In the genomic region with DNA sequence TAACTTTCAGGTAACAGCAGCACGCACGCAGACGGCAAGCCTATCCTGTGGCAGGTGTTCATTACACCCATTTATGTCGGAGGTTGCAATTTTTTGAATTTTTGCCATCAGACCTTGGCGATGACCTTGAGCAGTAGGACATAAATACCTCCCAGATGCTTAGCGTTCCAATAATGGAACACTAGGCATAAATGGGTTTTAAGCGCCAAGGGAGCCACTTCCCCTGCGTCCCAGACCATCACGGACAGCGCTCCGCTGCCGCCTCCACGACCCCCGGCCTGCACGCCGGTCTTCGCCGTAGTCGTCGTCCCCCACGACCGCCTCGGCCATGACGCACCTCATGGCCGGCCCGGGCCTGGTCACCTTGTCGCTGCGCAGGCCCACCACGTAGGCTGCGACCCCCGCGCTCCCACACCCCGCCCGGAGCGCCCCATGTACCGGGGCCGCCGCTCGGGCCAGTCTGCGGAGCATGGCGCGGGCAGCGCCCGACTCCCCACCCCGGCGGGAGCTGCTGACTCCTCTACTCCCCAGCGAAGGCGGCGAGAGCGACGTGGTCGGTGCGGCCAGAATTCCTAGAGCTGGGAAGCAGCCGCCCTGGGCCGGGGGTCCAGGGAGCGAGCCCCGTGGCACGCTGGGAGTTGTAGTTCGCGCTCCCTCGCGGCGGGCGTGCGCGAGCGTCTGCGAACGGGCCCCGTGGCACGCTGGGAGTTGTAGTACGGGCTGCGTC, we compare ENCODE assay signal across 9 cellular contexts. TPM values are rescaled to one million over a fixed set of nuclear protein-coding genes. Genes with fewer than 3 reads are reported as not detected.
A peak's percentile ranks its signal among the peaks of the same experiment; 100 is the strongest.
DNase-seq lines count a peak whose midpoint lies in the region; TF ChIP-seq lines count a peak whose summit lies in the region.
"Had no signal": no experiment of that assay in that cellular context is flagged by ENCODE, and none has a peak within 500 bp of the region (broad histone marks: within the 10 kb centered on the region; RNA-seq: fewer than 3 reads in every experiment).

No MANE protein-coding gene starts in this region.

- H2AFZ ChIP-seq in GM23248: peak overlapping the region; percentile 96

- H3K9me3 ChIP-seq in CD4-positive, alpha-beta memory T cell (ENCODE audit: control insufficient read depth in 1 of 2, low read length in 2 of 2): no peaks in the 10 kb centered on the region
- H3K9me3 ChIP-seq in GM23248 (ENCODE audit: low read depth) (no peaks in the 10 kb centered on the region), left ventricle myocardium inferior (replicated peaks) (no peaks in the 10 kb centered on the region), transverse colon (no peaks in the 10 kb centered on the region)

- peak overlapping the region; percentile 73 for H3K4me2 ChIP-seq in GM23248 (ENCODE audit: unreplicated experiment)

- H3K9me2 ChIP-seq in GM23248 (ENCODE audit: insufficient read depth): no peaks in the 10 kb centered on the region

- H3K36me3 ChIP-seq in CD4-positive, alpha-beta memory T cell (ENCODE audit: insufficient read depth, low read length): no peaks in the 10 kb centered on the region
- no peaks in the 10 kb centered on the region for H3K36me3 ChIP-seq in GM23248 (ENCODE audit: low read depth)
- H3K36me3 ChIP-seq in left ventricle myocardium inferior: no peaks in the 10 kb centered on the region
- no peaks in the 10 kb centered on the region for H3K36me3 ChIP-seq in transverse colon

- POLR2A ChIA-PET in CD4-positive, alpha-beta memory T cell (lab: Charles Lee; ENCODE audit: partially characterized antibody): interaction anchor here (0.7 to 2.5 kb wide), 7 partner anchors 18 to 496 kb away, joined by 3 to 11 read pairs (median 3); partner anchors contain the start of gene TNRC6C

- peak overlapping the region; percentile 73 to 87 (median 84) for H3K4me3 Mint-ChIP-seq in CD4-positive, alpha-beta memory T cell

- WGBS in GM23248 (ENCODE audit: low coverage in 1 of 2, low lambda C conversion rate in 2 of 2, missing lambda C conversion rate in 2 of 2), 2 experiments: 6 to 8% methylated on average over 56 to 73 of the region's 73 CpGs
- 2 to 5% methylated on average over 3 to 44 of the region's 73 CpGs for WGBS in transverse colon (ENCODE audit: low coverage in 1 of 2), 2 donors

- H3F3A ChIP-seq in GM23248 (ENCODE audit: insufficient read depth): no peaks in the 10 kb centered on the region

- peak; percentile 75 to 87 (median 78) for DNase-seq in CD4-positive, alpha-beta memory T cell
- DNase-seq in GM23248: peak; percentile 94
- peak; percentile 67 for DNase-seq in NCI-H1105 treated with DMSO at 0.1 percent for 48 hours (lab: John Stamatoyannopoulos, UW)
- peak; percentile 55 to 86 (median 76) for DNase-seq in T-helper 1 cell
- peak; percentile 59 for DNase-seq in amniotic stem cell (lab: John Stamatoyannopoulos, UW)
- peak; percentile 88 for DNase-seq in left ventricle myocardium inferior
- DNase-seq in posterior cingulate gyrus: peak; percentile 84 to 99 (median 89)
- peak; percentile 88 for DNase-seq in transverse colon

- no peaks in the 10 kb centered on the region for H3K27me3 ChIP-seq in CD4-positive, alpha-beta memory T cell (ENCODE audit: insufficient read depth, low read length)
- no peaks in the 10 kb centered on the region for H3K27me3 ChIP-seq in GM23248 (replicated peaks; ENCODE audit: insufficient read depth)
- H3K27me3 ChIP-seq in left ventricle myocardium inferior (ENCODE audit: low read depth): no peaks in the 10 kb centered on the region
- peaks cover 7% of the 10 kb centered on the region for H3K27me3 ChIP-seq in transverse colon

- peak; percentile 66 for TF ChIP-seq POLR2A in transverse colon (IDR thresholded peaks at IDR 0.05)

- H3K27ac Mint-ChIP-seq in CD4-positive, alpha-beta memory T cell: peak overlapping the region; percentile 92 to 99 (median 96)

- peaks cover 0 to 2% of the 10 kb centered on the region in 2 donors for H3K36me3 Mint-ChIP-seq in CD4-positive, alpha-beta memory T cell

- peak overlapping the region; percentile 71 for H3K27ac ChIP-seq in CD4-positive, alpha-beta memory T cell (ENCODE audit: low read depth, low read length)
- H3K27ac ChIP-seq in GM23248 (no peak overlapping the region), left ventricle myocardium inferior (replicated peaks) (peak overlapping the region; percentile 94), transverse colon (peak overlapping the region; percentile 81 to 93 (median 88))

- no peaks in the 10 kb centered on the region for H4K20me1 ChIP-seq in GM23248 (ENCODE audit: insufficient read depth)

- no peak for TF ChIP-seq EP300 in transverse colon (IDR thresholded peaks at IDR 0.05; ENCODE audit: low read depth)

- in situ Hi-C loops in GM23248 (cut with MboI) (no loop called here), transverse colon (cut with MboI; ENCODE audit: low pct_ligation_motif_present in 1 of 4, low pct_unique_long_range_greater_than_20kb in 1 of 4, low sequenced_read_pairs in 3 of 4) (no loop called here)

- TF ChIP-seq CTCF in left ventricle myocardium inferior (IDR thresholded peaks at IDR 0.05; ENCODE audit: borderline replicate concordance) (no peak), transverse colon (IDR thresholded peaks at IDR 0.05) (no peak)

- peaks cover 36 to 77% (median 60%) of the 10 kb centered on the region in 4 donors for H3K4me1 Mint-ChIP-seq in CD4-positive, alpha-beta memory T cell

- H3K9me3 Mint-ChIP-seq in CD4-positive, alpha-beta memory T cell: peaks cover 0 to 3% (median 0%) of the 10 kb centered on the region in 8 donors

- CTCF ChIA-PET in CD4-positive, alpha-beta memory T cell (lab: Charles Lee; ENCODE audit: partially characterized antibody): interaction anchor here (1.9 to 2.0 kb wide), 2 partner anchors 107 to 168 kb away, joined by 10 to 11 read pairs; no protein-coding TSS in a partner anchor

- intact Hi-C loops in CD4-positive, alpha-beta memory T cell (cut with micrococcal nuclease): loop anchor here (2.0 to 5.0 kb wide), 4 partner anchors 19 to 122 kb away; partner anchors contain the start of genes BIRC5 and TMC8
- intact Hi-C loops in left ventricle myocardium inferior (cut with micrococcal nuclease): loop anchor here (10.0 kb wide), 1 partner anchor 171 kb away; no protein-coding TSS in a partner anchor
- intact Hi-C loops in posterior cingulate gyrus (cut with DNase I): loop anchor here (5.0 to 10.0 kb wide), 3 partner anchors 42 to 169 kb away; partner anchors contain the start of gene BIRC5
- intact Hi-C loops in transverse colon (cut with DNase I; ENCODE audit: low total_unique reads): loop anchor here (10.0 kb wide), 1 partner anchor 139 kb away; no protein-coding TSS in a partner anchor

- H3K9ac ChIP-seq in GM23248: peak overlapping the region; percentile 89

- H3K4me3 ChIP-seq in CD4-positive, alpha-beta memory T cell (ENCODE audit: low read length in 2 of 2): peak overlapping the region; percentile 17 to 76
- H3K4me3 ChIP-seq in GM23248: peak overlapping the region; percentile 87
- peak overlapping the region; percentile 97 for H3K4me3 ChIP-seq in left ventricle myocardium inferior
- H3K4me3 ChIP-seq in transverse colon: peak overlapping the region; percentile 53 to 92 (median 78)

- peaks cover 0 to 1% of the 10 kb centered on the region in 2 donors for H3K27me3 Mint-ChIP-seq in CD4-positive, alpha-beta memory T cell

- H3K79me2 ChIP-seq in GM23248 (ENCODE audit: insufficient read depth): no peaks in the 10 kb centered on the region

- H3K4me1 ChIP-seq in CD4-positive, alpha-beta memory T cell (ENCODE audit: insufficient read depth, low read length): peaks cover 85% of the 10 kb centered on the region
- H3K4me1 ChIP-seq in GM23248 (ENCODE audit: insufficient read depth): 0 out of 2 replicates have a peak, but pooled peaks cover 3% of the 10 kb centered on the region
- H3K4me1 ChIP-seq in left ventricle myocardium inferior: peaks cover 52% of the 10 kb centered on the region
- H3K4me1 ChIP-seq in transverse colon: peaks cover 0 to 41% (median 29%) of the 10 kb centered on the region in 4 donors

RNA-seq across cellular contexts. Expression of gene TMEM235, which starts 22.7 kb away (rescaled TPM):
- total RNA-seq in CD4-positive, alpha-beta memory T cell: not detected
- polyA plus RNA-seq in CD4-positive, alpha-beta memory T cell: not detected
- total RNA-seq in GM23248 (2014; rRNA removed; shearing (Covaris generic)): not detected in 2 replicates
- polyA plus RNA-seq in GM23248 (2016; fragmentation: Nextera tagmentation; extraction: Ambion mirVana): not detected in 2 replicates
- total RNA-seq in left ventricle myocardium inferior (not detected), transverse colon (not detected)
- total RNA-seq: activated CD8-positive, alpha-beta memory T cell treated with anti-CD3 and anti-CD28 coated beads for 36 hours had no signal

RNA-seq across cellular contexts. Expression of gene BIRC5, which starts 40.1 kb away (rescaled TPM):
- under 1 TPM in 1 of 2 experiments, not detected in 1; 0.32 TPM for total RNA-seq in CD4-positive, alpha-beta memory T cell
- under 1 TPM in 1 of 2 donors, not detected in 1; 0.18 TPM for polyA plus RNA-seq in CD4-positive, alpha-beta memory T cell
- 30.9 and 32.5 TPM in 2 replicates for total RNA-seq in GM23248 (2014; rRNA removed; shearing (Covaris generic))
- polyA plus RNA-seq in GM23248 (2016; fragmentation: Nextera tagmentation; extraction: Ambion mirVana): 42.3 and 44.4 TPM in 2 replicates
- total RNA-seq in left ventricle myocardium inferior: 0.69 TPM
- 1 to 10 TPM; 1.2 to 7.9 (median 3.6) TPM for total RNA-seq in transverse colon

Comparison
In these comparisons a context has a peak if more than half of its experiments do, and no peak if none do; other contexts are left out.
1. H3K4me3 ChIP-seq: peak in every context shown above with its lines; median percentile 97 in left ventricle myocardium inferior; 87 in GM23248; 78 in transverse colon; 46 in CD4-positive, alpha-beta memory T cell.